11 cellular contexts compared by ENCODE assay signal in genomic region chr3:108223928-108224327, GRCh38. TPM values are rescaled to one million over a fixed set of nuclear protein-coding genes. Genes with fewer than 3 reads are reported as not detected.
DNase-seq lines count a peak whose midpoint lies in the region; ATAC-seq, FAIRE-seq and TF ChIP-seq lines count a peak whose summit lies in the region.
"Had no signal": no experiment of that assay in that cellular context is flagged by ENCODE, and none has a peak within 500 bp of the region (broad histone marks: within the 10 kb centered on the region; RNA-seq: fewer than 3 reads in every experiment).

No MANE protein-coding gene starts in this region.

- 40% methylated on average over 4 of the region's 4 CpGs for WGBS in hepatocyte (ENCODE audit: low lambda C conversion rate, missing lambda C conversion rate)

- no peaks in the 10 kb centered on the region for H4K20me1 ChIP-seq in hepatocyte (ENCODE audit: insufficient read depth, poor library complexity, severe bottlenecking)

- H3K4me2 ChIP-seq in hepatocyte: peak overlapping the region; percentile 76

- peaks cover 22% of the 10 kb centered on the region for H3K4me1 ChIP-seq in hepatocyte (ENCODE audit: insufficient read depth)

- peak overlapping the region; percentile 77 for H3K27ac ChIP-seq in WERI-Rb-1
- peak overlapping the region; percentile 74 for H3K27ac ChIP-seq in hepatocyte
- H3K27ac ChIP-seq: C4-2B had no signal

- H3K4me3 ChIP-seq in WERI-Rb-1 (ENCODE audit: low read depth, low read length) (no peak overlapping the region), hepatocyte (no peak overlapping the region), MG63 (no peak overlapping the region)

- peaks cover 58% of the 10 kb centered on the region for H3K4me1 Mint-ChIP-seq in activated T-cell treated with anti-CD3 and anti-CD28 coated beads, Interleukin-2, amount 50 U/mL, for 72 hours (ENCODE audit: low read depth)
- peaks cover 40% of the 10 kb centered on the region for H3K4me1 Mint-ChIP-seq in type B pancreatic cell (ENCODE audit: unreplicated experiment)

- no peaks in the 10 kb centered on the region for H3K9me3 Mint-ChIP-seq in activated T-cell treated with anti-CD3 and anti-CD28 coated beads, Interleukin-2, amount 50 U/mL, for 72 hours
- H3K9me3 Mint-ChIP-seq in type B pancreatic cell: no peaks in the 10 kb centered on the region

- no peak for TF ChIP-seq CTCF in WERI-Rb-1 (IDR thresholded peaks at IDR 0.05; ENCODE audit: low read depth, low read length)
- TF ChIP-seq CTCF in hepatocyte (IDR thresholded peaks at IDR 0.05; ENCODE audit: poor library complexity): no peak
- TF ChIP-seq CTCF in type B pancreatic cell (conservative IDR thresholded peaks at IDR 0.05): no peak

- H2AFZ ChIP-seq in hepatocyte: peak overlapping the region; percentile 65

- H3K4me3 Mint-ChIP-seq in activated T-cell treated with anti-CD3 and anti-CD28 coated beads, Interleukin-2, amount 50 U/mL, for 72 hours: peak overlapping the region; percentile 96 to 99
- H3K4me3 Mint-ChIP-seq in type B pancreatic cell: peak overlapping the region; percentile 99

- H3K36me3 ChIP-seq in WERI-Rb-1 (no peaks in the 10 kb centered on the region), hepatocyte (replicated peaks; ENCODE audit: insufficient read depth, low read depth) (no peaks in the 10 kb centered on the region), MG63 (no peaks in the 10 kb centered on the region)

- H3K27me3 ChIP-seq in WERI-Rb-1 (ENCODE audit: insufficient read depth, low read depth, severe bottlenecking) (no peaks in the 10 kb centered on the region), hepatocyte (no peaks in the 10 kb centered on the region), MG63 (no peaks in the 10 kb centered on the region)

- no peak for ATAC-seq in activated T-cell treated with anti-CD3 and anti-CD28 coated beads, Interleukin-2, amount 50 U/mL, for 72 hours (replicated peaks in 1 of 2)
- no peak for ATAC-seq in HG02623 (IDR thresholded peaks at IDR 0.05; ENCODE audit: unreplicated experiment)

- no peaks in the 10 kb centered on the region for H3K9me2 ChIP-seq in hepatocyte (replicated peaks; ENCODE audit: insufficient read depth)

- peak overlapping the region; percentile 95 for H3K27ac Mint-ChIP-seq in activated T-cell treated with anti-CD3 and anti-CD28 coated beads, Interleukin-2, amount 50 U/mL, for 72 hours
- peak overlapping the region; percentile 98 for H3K27ac Mint-ChIP-seq in type B pancreatic cell

- no peaks in the 10 kb centered on the region for H3K27me3 Mint-ChIP-seq in activated T-cell treated with anti-CD3 and anti-CD28 coated beads, Interleukin-2, amount 50 U/mL, for 72 hours (ENCODE audit: low read depth)
- peaks cover 4% of the 10 kb centered on the region for H3K27me3 Mint-ChIP-seq in type B pancreatic cell

- peaks cover 23% of the 10 kb centered on the region for H3K79me2 ChIP-seq in hepatocyte

- peaks cover 1 to 3% of the 10 kb centered on the region in 2 donors for H3K36me3 Mint-ChIP-seq in activated T-cell treated with anti-CD3 and anti-CD28 coated beads, Interleukin-2, amount 50 U/mL, for 72 hours (ENCODE audit: insufficient read depth in 2 of 2)
- H3K36me3 Mint-ChIP-seq in type B pancreatic cell: no peaks in the 10 kb centered on the region

- H3K9me3 ChIP-seq in WERI-Rb-1 (ENCODE audit: severe bottlenecking): no peaks in the 10 kb centered on the region
- H3K9me3 ChIP-seq in hepatocyte (ENCODE audit: low read depth): no peaks in the 10 kb centered on the region
- H3K9me3 ChIP-seq in MG63: no peaks in the 10 kb centered on the region

- no peak for FAIRE-seq in GM19239 (lab: Jason Lieb, UNC)

- DNase-seq in activated T-cell treated with anti-CD3 and anti-CD28 coated beads, Interleukin-2, amount 50 U/mL, for 72 hours: no peak
- DNase-seq in activated T-cell treated with anti-CD3 and anti-CD28 coated beads, Interleukin-2, amount 50 U/mL, for 1 hour: no peak
- DNase-seq in WERI-Rb-1 (no peak), hepatocyte (ENCODE audit: low spot score) (no peak), type B pancreatic cell (ENCODE audit: extremely low spot score, unreplicated experiment) (no peak), GM19239 (ENCODE audit: insufficient read length, low spot score) (no peak), MG63 (no peak)
- DNase-seq: activated gamma-delta T cell, NCI-H146 had no signal

RNA-seq across cellular contexts. Expression of gene IFT57, which starts 1.7 kb away (rescaled TPM):
- 10 to 100 TPM; 19.6 to 23.0 TPM for total RNA-seq in activated T-cell treated with anti-CD3 and anti-CD28 coated beads, Interleukin-2, amount 50 U/mL, for 72 hours
- total RNA-seq in hepatocyte (28.4 and 38.4 TPM in 2 replicates), type B pancreatic cell (ENCODE audit: low replicate concordance) (77.0 and 95.7 TPM in 2 replicates)
- 55.8 and 70.8 TPM in 2 replicates for polyA plus RNA-seq in hepatocyte
- 59.2 and 106 TPM in 2 replicates for total RNA-seq in MG63 (2014; rRNA removed; shearing (Covaris generic); ENCODE audit: low replicate concordance)
